In the genomic region with DNA sequence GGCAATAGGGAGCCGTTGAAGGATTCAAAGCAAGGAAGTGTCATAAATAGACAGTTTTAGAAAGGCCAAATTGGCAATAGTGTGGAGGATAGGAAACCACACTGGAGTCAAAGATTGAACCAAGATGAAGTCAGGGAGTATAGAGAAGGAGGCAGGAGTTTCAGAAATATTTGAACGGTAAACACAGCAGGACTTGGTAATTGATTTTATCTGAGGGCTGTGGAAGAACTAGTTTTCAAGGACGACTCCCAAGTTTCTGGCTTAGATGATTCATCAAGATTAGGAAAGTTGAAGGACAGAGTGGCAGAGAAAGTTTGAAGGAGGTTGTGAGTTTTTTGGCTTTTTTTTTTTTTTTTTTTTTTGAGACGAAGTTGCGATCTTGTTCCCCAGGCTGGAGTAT, we compare ENCODE assay signal across 26 cellular contexts. TPM values are rescaled to one million over a fixed set of nuclear protein-coding genes. Genes with fewer than 3 reads are reported as not detected.
"Had no signal": no experiment of that assay in that cellular context is flagged by ENCODE, and none has a peak within 500 bp of the region (broad histone marks: within the 10 kb centered on the region; RNA-seq: fewer than 3 reads in every experiment).

No MANE protein-coding gene starts in this region.

- H3K4me1 ChIP-seq: SJCRH30 had no signal

- H3K9me3 ChIP-seq: MG63, SJCRH30 had no signal

- H3K4me2 ChIP-seq: KMS-11 had no signal

- H3K27me3 ChIP-seq: MG63, SJCRH30 had no signal

- DNase-seq: activated CD4-positive, alpha-beta T cell treated with anti-CD3 and anti-CD28 coated beads for 48 hours; activated CD4-positive, alpha-beta T cell treated with anti-CD3 and anti-CD28 coated beads, Interleukin-2, amount 50 U/mL, for 4 hours; activated CD4-positive, CD25-positive, alpha-beta regulatory T cell treated with anti-CD3 and anti-CD28 coated beads, Interleukin-2, amount 50 U/mL, for 72 hours; activated CD8-positive, alpha-beta memory T cell treated with anti-CD3 and anti-CD28 coated beads, Interleukin-2, amount 10 ng/mL, durations not matched to agents 7 days and 5 days; activated effector memory CD4-positive, alpha-beta T cell treated with Interleukin-2 at 50 U/mL for 16 hours; activated naive CD4-positive, alpha-beta T cell; activated T-cell treated with anti-CD3 and anti-CD28 coated beads, Interleukin-2, amount 50 U/mL, for 24 hours; amygdala; caudate nucleus; MG63; NCI-H1105; NCI-H1436; NCI-H1694 treated with DMSO at 0.1 percent for 48 hours; NCI-H2029 treated with DMSO at 0.1 percent for 48 hours; NCI-H345; NCI-H510A; NCI-H526 treated with DMSO at 0.1 percent for 48 hours; SJCRH30; SW 1271 had no signal

- ATAC-seq: activated CD8-positive, alpha-beta memory T cell treated with anti-CD3 and anti-CD28 coated beads, Interleukin-2, amount 10 ng/mL, durations not matched to agents 7 days and 5 days; SK-N-SH treated with all-trans-retinoic acid at 6 μM for 48 hours; WTC11 had no signal

- H3K27ac ChIP-seq: KMS-11, SJCRH30 had no signal

- H3K4me3 ChIP-seq: MG63, SJCRH30 had no signal

- H3K36me3 ChIP-seq: MG63, SJCRH30 had no signal

RNA-seq across cellular contexts. Expression of a gene that starts 11.5 kb away (rescaled TPM):
- total RNA-seq: activated CD8-positive, alpha-beta memory T cell treated with anti-CD3 and anti-CD28 coated beads, Interleukin-2, amount 10 ng/mL, durations not matched to agents 7 days and 5 days; activated T-helper 1 cell treated with anti-CD3 and anti-CD28 coated beads, Interleukin-12 subunit alpha, Interleukin-12 subunit beta, Interleukin-2, Interleukin-4 antibody, amounts not matched to agents 30 ng/mL and 10 ng/mL and 1 ng/mL, durations not matched to agents 14 hours and 24 hours and 36 hours; cerebellum; RPMI7951; SJCRH30; T-helper 1 cell treated with Interleukin-12 subunit alpha and Interleukin-12 subunit beta and Interleukin-4 antibody, amounts not matched to agents 30 ng/mL and 1 ng/mL, for 36 hours had no signal
